ENCODE assay signal across 21 cellular contexts in genomic region chr13:59487883-59488282, GRCh38.
DNase-seq lines count a peak whose midpoint lies in the region; ATAC-seq and TF ChIP-seq lines count a peak whose summit lies in the region.
"Had no signal": no experiment of that assay in that cellular context is flagged by ENCODE, and none has a peak within 500 bp of the region (broad histone marks: within the 10 kb centered on the region; RNA-seq: fewer than 3 reads in every experiment).

No MANE protein-coding gene starts in this region.

- H3K79me1 ChIP-seq in H9 (ENCODE audit: insufficient read depth, low read depth, low read length, poor library complexity, severe bottlenecking) = no peaks in the 10 kb centered on the region
- H3K79me1 ChIP-seq in mesendoderm (ENCODE audit: low read length) = no peaks in the 10 kb centered on the region

- no peaks in the 10 kb centered on the region for H3K4me1 ChIP-seq in BE2C
- H3K4me1 ChIP-seq in H9 (ENCODE audit: insufficient read depth, low read length) = no peaks in the 10 kb centered on the region
- H3K4me1 ChIP-seq in mesendoderm (ENCODE audit: control insufficient read depth, low read depth, low read length) = peaks cover 2% of the 10 kb centered on the region

- H4K20me1 ChIP-seq in H9 (ENCODE audit: control insufficient read depth, insufficient read depth, insufficient read length) = no peaks in the 10 kb centered on the region

- H3K27ac ChIP-seq in H9 (ENCODE audit: insufficient read length, low read depth, low read length) = no peak overlapping the region
- no peak overlapping the region for H3K27ac ChIP-seq in mesendoderm (ENCODE audit: low read depth, low read length)
- no peak overlapping the region for H3K27ac ChIP-seq in caudate nucleus (ENCODE audit: low read depth, low read length)
- H3K27ac ChIP-seq: SK-N-MC had no signal

- no peak overlapping the region for H3T11ph ChIP-seq in H9 (ENCODE audit: low read length)

- no peaks in the 10 kb centered on the region for H3K27me3 ChIP-seq in BE2C
- H3K27me3 ChIP-seq in H9 (ENCODE audit: insufficient read depth, low read length) = no peaks in the 10 kb centered on the region
- no peaks in the 10 kb centered on the region for H3K27me3 ChIP-seq in mesendoderm (ENCODE audit: insufficient read depth, low read length, poor library complexity)

- H2AFZ ChIP-seq in H9 (ENCODE audit: low read length) = no peak overlapping the region

- H3K23ac ChIP-seq in H9 (ENCODE audit: insufficient read length, low read depth, low read length) (no peak overlapping the region), mesendoderm (ENCODE audit: low read length) (no peak overlapping the region)

- H3K27ac Mint-ChIP-seq in H9 (no peak overlapping the region), WTC11 (no peak overlapping the region)

- H2BK15ac ChIP-seq in H9 (ENCODE audit: low read depth, low read length) (no peak overlapping the region), mesendoderm (replicated peaks; ENCODE audit: low read depth) (no peak overlapping the region)

- H3K9me3 ChIP-seq in BE2C (no peaks in the 10 kb centered on the region), H9 (ENCODE audit: control insufficient read depth, low read depth, low read length) (no peaks in the 10 kb centered on the region)

- TF ChIP-seq CTCF in BE2C (IDR thresholded peaks at IDR 0.05; ENCODE audit: low read depth, low read length) (peak; percentile 34), H9 (conservative IDR thresholded peaks at IDR 0.05) (peak; percentile 47; the same call in 2 of the 3 replicates), WTC11 (IDR thresholded peaks at IDR 0.05) (no peak)

- H3K9me3 Mint-ChIP-seq in H9 (peaks cover 5 to 6% of the 10 kb centered on the region in 2 experiments; a peak in 1 of 5 replicates), WTC11 (peaks cover 12% of the 10 kb centered on the region)

- H3K27me3 Mint-ChIP-seq in H9 (ENCODE audit: low read depth) (peaks cover 2% of the 10 kb centered on the region), WTC11 (ENCODE audit: low read depth) (peaks cover 9% of the 10 kb centered on the region; the same call in 1 of the 2 replicates)

- no peak for DNase-seq in BE2C
- DNase-seq in H9 = no peak
- DNase-seq in WTC11 (ENCODE audit: low spot score) = no peak
- DNase-seq in mesendoderm = peak; percentile 26
- DNase-seq in caudate nucleus (lab: John Stamatoyannopoulos, UW) = no peak
- DNase-seq: ACHN, AML-193, COR-L47, GF-D8, Kasumi-1, NCI-H1092 treated with DMSO at 0.1 percent for 48 hours, NCI-H146, NCI-H2029 treated with DMSO at 0.1 percent for 48 hours, NCI-H2171, NCI-H526 treated with DMSO at 0.1 percent for 48 hours, OCI-M1, SHP77, T-helper 1 cell had no signal

- H3K14ac ChIP-seq in H9 (ENCODE audit: insufficient read depth, low read length) = no peak overlapping the region

- CTCF ChIA-PET in WTC11 (lab: Charles Lee) = no interaction called here

- H3K4me2 ChIP-seq in H9 (ENCODE audit: insufficient read depth, insufficient read length, low read length) (no peak overlapping the region), mesendoderm (ENCODE audit: low read length) (no peak overlapping the region)

- H3K4me3 Mint-ChIP-seq in H9 (no peak overlapping the region), WTC11 (no peak overlapping the region)

- H3K18ac ChIP-seq in H9 (ENCODE audit: insufficient read length, low read depth, low read length) (no peak overlapping the region), mesendoderm (ENCODE audit: low read length) (no peak overlapping the region)

- H3K4ac ChIP-seq in H9 (ENCODE audit: low read depth, low read length) (no peak overlapping the region), mesendoderm (ENCODE audit: low read depth, low read length) (no peak overlapping the region)

- H4K5ac ChIP-seq in H9 (ENCODE audit: insufficient read length, low read depth, low read length) (no peak overlapping the region), mesendoderm (ENCODE audit: low read length) (no peak overlapping the region)

- H3K4me3 ChIP-seq in BE2C (ENCODE audit: low read depth, low read length) (no peak overlapping the region), mesendoderm (ENCODE audit: low read length) (no peak overlapping the region)
- H3K4me3 ChIP-seq: SK-N-MC had no signal

- peak; percentile 21; the same call in 1 of the 2 replicates for ATAC-seq in WTC11
- ATAC-seq in activated CD4-positive, CD25-positive, alpha-beta regulatory T cell treated with anti-CD3 and anti-CD28 coated beads, Interleukin-2, amount 50 U/mL, for 24 hours = no peak
- ATAC-seq in GM19463 (IDR thresholded peaks at IDR 0.05; ENCODE audit: unreplicated experiment) = no peak

- no peak overlapping the region for H2AK5ac ChIP-seq in H9 (ENCODE audit: insufficient read length, low read length)
- H2AK5ac ChIP-seq in mesendoderm (ENCODE audit: low read length) = no peak overlapping the region

- H2BK120ac ChIP-seq in H9 (ENCODE audit: low read depth, low read length, poor library complexity, severe bottlenecking) = no peak overlapping the region
- no peak overlapping the region for H2BK120ac ChIP-seq in mesendoderm (ENCODE audit: low read depth, low read length)

- no peak overlapping the region for H2BK20ac ChIP-seq in H9 (ENCODE audit: low read depth, low read length, poor library complexity, severe bottlenecking)

- H3K36me3 ChIP-seq in BE2C (no peaks in the 10 kb centered on the region), mesendoderm (ENCODE audit: control insufficient read depth, insufficient read depth, low read length) (no peaks in the 10 kb centered on the region)

- no peak overlapping the region for H2BK12ac ChIP-seq in H9 (ENCODE audit: insufficient read length, low read depth, low read length)

- no CpG with 5 or more reads among the region's 3 CpGs for WGBS in H9 (ENCODE audit: extremely low coverage, insufficient read length, low lambda C conversion rate)
- no CpG with 5 or more reads among the region's 3 CpGs for WGBS in mesendoderm (ENCODE audit: extremely low coverage, insufficient coverage, low lambda C conversion rate)

- H3K36me3 Mint-ChIP-seq in H9 (ENCODE audit: insufficient read depth in 1 of 3, low read depth in 3 of 3) = peaks cover 0 to 10% (median 3%) of the 10 kb centered on the region in 3 experiments; a peak in 5 of 7 replicates
- H3K36me3 Mint-ChIP-seq in WTC11 = peaks cover 6% of the 10 kb centered on the region

- no peaks in the 10 kb centered on the region for H3K79me2 ChIP-seq in H9 (ENCODE audit: insufficient read depth, low read length)
- H3K79me2 ChIP-seq in mesendoderm (ENCODE audit: control insufficient read depth, insufficient read depth, low read length) = no peaks in the 10 kb centered on the region

- H3K4me1 Mint-ChIP-seq in H9 = peaks cover 19 to 29% of the 10 kb centered on the region in 2 experiments
- peaks cover 23% of the 10 kb centered on the region for H3K4me1 Mint-ChIP-seq in WTC11

- H2BK5ac ChIP-seq in H9 (ENCODE audit: insufficient read length, low read length) (no peak overlapping the region), mesendoderm (ENCODE audit: low read length) (no peak overlapping the region)

- no peaks in the 10 kb centered on the region for H3K23me2 ChIP-seq in H9 (ENCODE audit: insufficient read length, low read depth, low read length, poor library complexity, severe bottlenecking)

- H4K8ac ChIP-seq in H9 (replicated peaks; ENCODE audit: insufficient read length, low read depth, low read length) (no peak overlapping the region), mesendoderm (ENCODE audit: low read depth, low read length) (no peak overlapping the region)

- H3K9ac ChIP-seq in H9 (ENCODE audit: extremely low read depth, insufficient read length, low read length) (no peak overlapping the region), mesendoderm (ENCODE audit: low read length) (no peak overlapping the region)

- H4K91ac ChIP-seq in H9 (ENCODE audit: insufficient read length, low read depth, low read length) = no peak overlapping the region

- H3K56ac ChIP-seq in H9 (ENCODE audit: insufficient read length, low read depth, low read length) (no peak overlapping the region), mesendoderm (ENCODE audit: low read length) (no peak overlapping the region)

- POLR2A ChIA-PET in WTC11 (lab: Charles Lee) = no interaction called here

TF ChIP-seq in WTC11, 78 proteins besides CTCF, POLR2A, EP300 and RAD21:
- TF ChIP-seq, protein P1, sequence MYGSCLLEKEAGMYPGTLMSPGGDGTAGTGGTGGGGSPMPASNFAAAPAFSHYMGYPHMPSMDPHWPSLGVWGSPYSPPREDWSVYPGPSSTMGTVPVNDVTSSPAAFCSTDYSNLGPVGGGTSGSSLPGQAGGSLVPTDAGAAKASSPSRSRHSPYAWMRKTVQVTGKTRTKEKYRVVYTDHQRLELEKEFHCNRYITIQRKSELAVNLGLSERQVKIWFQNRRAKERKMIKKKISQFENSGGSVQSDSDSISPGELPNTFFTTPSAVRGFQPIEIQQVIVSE (CRISPR knock-in tag; IDR thresholded peaks at IDR 0.05; ENCODE audit: borderline replicate concordance) = no peak
- TF ChIP-seq RELA (CRISPR knock-in tag; IDR thresholded peaks at IDR 0.05; ENCODE audit: borderline replicate concordance) = no peak
- no peak for TF ChIP-seq SP1 (CRISPR knock-in tag; conservative IDR thresholded peaks at IDR 0.05)
